Comparison of ENCODE assay signal across 1 cellular context in the genomic region with DNA sequence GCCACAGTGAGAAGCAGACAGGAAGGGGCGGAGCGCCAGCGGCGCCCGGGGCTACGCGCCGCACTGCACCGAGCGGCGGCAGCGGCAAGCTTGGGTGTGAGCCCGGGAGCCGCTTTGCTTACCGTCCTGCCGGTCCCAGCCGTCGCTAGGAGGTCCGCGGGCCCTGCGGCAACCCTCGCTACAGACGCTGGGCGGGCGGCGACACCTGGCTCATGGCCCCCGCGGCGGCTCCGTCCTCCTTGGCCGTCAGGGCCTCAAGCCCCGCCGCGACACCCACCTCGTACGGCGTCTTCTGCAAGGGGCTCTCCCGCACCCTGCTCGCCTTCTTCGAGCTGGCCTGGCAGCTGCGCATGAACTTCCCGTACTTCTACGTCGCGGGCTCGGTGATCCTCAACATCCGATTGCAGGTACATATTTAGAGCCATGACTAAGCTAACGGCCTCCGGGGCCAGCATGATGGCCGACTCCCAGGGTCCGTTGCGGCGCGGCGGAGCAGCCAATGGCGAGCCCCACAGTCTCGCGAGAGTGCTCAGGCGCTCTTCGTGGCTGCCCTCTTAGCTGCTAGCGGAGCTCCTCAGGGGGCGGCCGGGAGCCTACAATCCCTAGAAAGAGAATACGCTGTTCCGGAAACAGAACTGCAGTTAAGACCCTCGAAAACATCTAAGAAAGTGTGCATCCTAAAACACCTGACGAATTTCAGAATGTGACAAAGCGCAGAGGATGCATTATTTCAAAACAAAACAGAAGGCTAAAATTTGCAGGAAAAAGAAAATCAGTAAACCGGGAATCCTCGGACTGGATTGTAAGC.
TF ChIP-seq lines count a peak whose summit lies in the region.

A gene (plus strand): TSS at position 50 of the 808 bp plus-strand sequence. CDS start 163 bp downstream, at position 213.

TF ChIP-seq in HepG2, 621 proteins besides CTCF, POLR2A, EP300 and RAD21 (continued from another document and continues in another):
- TF ChIP-seq RBM39 (IDR thresholded peaks at IDR 0.05; ENCODE audit: low read depth, low read length, poor library complexity, severe bottlenecking) (no peak), GABPB1 (CRISPR knock-in tag; IDR thresholded peaks at IDR 0.05) (peak; percentile 91), ZNF17 (CRISPR knock-in tag; IDR thresholded peaks at IDR 0.05) (no peak), ZNF557 (CRISPR knock-in tag; IDR thresholded peaks at IDR 0.05) (no peak), CHD2 (IDR thresholded peaks at IDR 0.05; ENCODE audit: low read depth, low read length) (peak; percentile 98), SP5 (CRISPR knock-in tag; IDR thresholded peaks at IDR 0.05; ENCODE audit: borderline replicate concordance, low read depth) (peak; percentile 75), KDM4B (CRISPR knock-in tag; IDR thresholded peaks at IDR 0.05) (0 out of 2 replicates have a peak, but pooled peaks have one; percentile 32), NPAS2 (CRISPR knock-in tag; IDR thresholded peaks at IDR 0.05; ENCODE audit: borderline replicate concordance) (no peak), ZSCAN29 (CRISPR knock-in tag; conservative IDR thresholded peaks at IDR 0.05) (no peak), ZKSCAN1 (IDR thresholded peaks at IDR 0.05; ENCODE audit: low read length) (no peak), ZNF329 (CRISPR knock-in tag; IDR thresholded peaks at IDR 0.05; ENCODE audit: low read depth) (no peak), NONO (IDR thresholded peaks at IDR 0.05) (no peak), NONO (CRISPR knock-in tag; conservative IDR thresholded peaks at IDR 0.05) (no peak; the same call in 1 of the 2 replicates), SETDB1 (CRISPR knock-in tag; IDR thresholded peaks at IDR 0.05; ENCODE audit: borderline replicate concordance) (0 out of 2 replicates have a peak, but pooled peaks have one; percentile 8), BRD4 (CRISPR knock-in tag; IDR thresholded peaks at IDR 0.05) (no peak; the same call in 1 of the 2 replicates), JARID2 (CRISPR knock-in tag; IDR thresholded peaks at IDR 0.05; ENCODE audit: insufficient replicate concordance) (peak; percentile 85), RFXANK (CRISPR knock-in tag; IDR thresholded peaks at IDR 0.05) (0 out of 2 replicates have a peak, but pooled peaks have one; percentile 37), POLR2AphosphoS2 (IDR thresholded peaks at IDR 0.05; ENCODE audit: low read depth, low read length) (no peak), SOX5 (CRISPR knock-in tag; IDR thresholded peaks at IDR 0.05; ENCODE audit: borderline replicate concordance) (no peak), SUZ12 (IDR thresholded peaks at IDR 0.05; ENCODE audit: low read depth, low read length) (peak; percentile 32; the same call in 1 of the 2 replicates), ZNF546 (CRISPR knock-in tag; conservative IDR thresholded peaks at IDR 0.05) (no peak), CAMTA2 (CRISPR knock-in tag; IDR thresholded peaks at IDR 0.05; ENCODE audit: borderline replicate concordance) (0 out of 2 replicates have a peak, but pooled peaks have one; percentile 83), NR2F2 (IDR thresholded peaks at IDR 0.05; ENCODE audit: borderline replicate concordance, low read depth) (0 out of 2 replicates have a peak, but pooled peaks have one; percentile 20), ZIK1 (CRISPR knock-in tag; IDR thresholded peaks at IDR 0.05; ENCODE audit: borderline replicate concordance, low read depth) (0 out of 2 replicates have a peak, but pooled peaks have one; percentile 38), DMAP1 (CRISPR knock-in tag; IDR thresholded peaks at IDR 0.05) (peak; percentile 98)
- TF ChIP-seq, protein P1, sequence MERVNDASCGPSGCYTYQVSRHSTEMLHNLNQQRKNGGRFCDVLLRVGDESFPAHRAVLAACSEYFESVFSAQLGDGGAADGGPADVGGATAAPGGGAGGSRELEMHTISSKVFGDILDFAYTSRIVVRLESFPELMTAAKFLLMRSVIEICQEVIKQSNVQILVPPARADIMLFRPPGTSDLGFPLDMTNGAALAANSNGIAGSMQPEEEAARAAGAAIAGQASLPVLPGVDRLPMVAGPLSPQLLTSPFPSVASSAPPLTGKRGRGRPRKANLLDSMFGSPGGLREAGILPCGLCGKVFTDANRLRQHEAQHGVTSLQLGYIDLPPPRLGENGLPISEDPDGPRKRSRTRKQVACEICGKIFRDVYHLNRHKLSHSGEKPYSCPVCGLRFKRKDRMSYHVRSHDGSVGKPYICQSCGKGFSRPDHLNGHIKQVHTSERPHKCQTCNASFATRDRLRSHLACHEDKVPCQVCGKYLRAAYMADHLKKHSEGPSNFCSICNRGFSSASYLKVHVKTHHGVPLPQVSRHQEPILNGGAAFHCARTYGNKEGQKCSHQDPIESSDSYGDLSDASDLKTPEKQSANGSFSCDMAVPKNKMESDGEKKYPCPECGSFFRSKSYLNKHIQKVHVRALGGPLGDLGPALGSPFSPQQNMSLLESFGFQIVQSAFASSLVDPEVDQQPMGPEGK (CRISPR knock-in tag; IDR thresholded peaks at IDR 0.05), result peak; percentile 35; the same call in 1 of the 2 replicates
- TF ChIP-seq, protein P2, sequence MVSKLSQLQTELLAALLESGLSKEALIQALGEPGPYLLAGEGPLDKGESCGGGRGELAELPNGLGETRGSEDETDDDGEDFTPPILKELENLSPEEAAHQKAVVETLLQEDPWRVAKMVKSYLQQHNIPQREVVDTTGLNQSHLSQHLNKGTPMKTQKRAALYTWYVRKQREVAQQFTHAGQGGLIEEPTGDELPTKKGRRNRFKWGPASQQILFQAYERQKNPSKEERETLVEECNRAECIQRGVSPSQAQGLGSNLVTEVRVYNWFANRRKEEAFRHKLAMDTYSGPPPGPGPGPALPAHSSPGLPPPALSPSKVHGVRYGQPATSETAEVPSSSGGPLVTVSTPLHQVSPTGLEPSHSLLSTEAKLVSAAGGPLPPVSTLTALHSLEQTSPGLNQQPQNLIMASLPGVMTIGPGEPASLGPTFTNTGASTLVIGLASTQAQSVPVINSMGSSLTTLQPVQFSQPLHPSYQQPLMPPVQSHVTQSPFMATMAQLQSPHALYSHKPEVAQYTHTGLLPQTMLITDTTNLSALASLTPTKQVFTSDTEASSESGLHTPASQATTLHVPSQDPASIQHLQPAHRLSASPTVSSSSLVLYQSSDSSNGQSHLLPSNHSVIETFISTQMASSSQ (IDR thresholded peaks at IDR 0.05; ENCODE audit: low read depth), result no peak
- TF ChIP-seq, protein P2 (CRISPR knock-in tag; IDR thresholded peaks at IDR 0.05; ENCODE audit: borderline replicate concordance), result peak; percentile 33; the same call in 1 of the 2 replicates
- TF ChIP-seq, protein P3, sequence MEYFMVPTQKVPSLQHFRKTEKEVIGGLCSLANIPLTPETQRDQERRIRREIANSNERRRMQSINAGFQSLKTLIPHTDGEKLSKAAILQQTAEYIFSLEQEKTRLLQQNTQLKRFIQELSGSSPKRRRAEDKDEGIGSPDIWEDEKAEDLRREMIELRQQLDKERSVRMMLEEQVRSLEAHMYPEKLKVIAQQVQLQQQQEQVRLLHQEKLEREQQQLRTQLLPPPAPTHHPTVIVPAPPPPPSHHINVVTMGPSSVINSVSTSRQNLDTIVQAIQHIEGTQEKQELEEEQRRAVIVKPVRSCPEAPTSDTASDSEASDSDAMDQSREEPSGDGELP (IDR thresholded peaks at IDR 0.05; ENCODE audit: borderline replicate concordance, low read depth), result no peak
- TF ChIP-seq, protein P4, sequence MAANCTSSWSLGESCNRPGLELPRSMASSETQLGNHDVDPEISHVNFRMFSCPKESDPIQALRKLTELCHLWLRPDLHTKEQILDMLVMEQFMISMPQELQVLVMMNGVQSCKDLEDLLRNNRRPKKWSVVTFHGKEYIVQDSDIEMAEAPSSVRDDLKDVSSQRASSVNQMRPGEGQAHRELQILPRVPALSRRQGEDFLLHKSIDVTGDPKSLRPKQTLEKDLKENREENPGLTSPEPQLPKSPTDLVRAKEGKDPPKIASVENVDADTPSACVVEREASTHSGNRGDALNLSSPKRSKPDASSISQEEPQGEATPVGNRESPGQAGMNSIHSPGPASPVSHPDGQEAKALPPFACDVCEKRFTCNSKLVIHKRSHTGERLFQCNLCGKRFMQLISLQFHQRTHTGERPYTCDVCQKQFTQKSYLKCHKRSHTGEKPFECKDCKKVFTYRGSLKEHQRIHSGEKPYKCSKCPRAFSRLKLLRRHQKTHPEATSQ (CRISPR knock-in tag; IDR thresholded peaks at IDR 0.05; ENCODE audit: borderline replicate concordance), result peak; percentile 94; the same call in 1 of the 2 replicates
- TF ChIP-seq, protein P5, sequence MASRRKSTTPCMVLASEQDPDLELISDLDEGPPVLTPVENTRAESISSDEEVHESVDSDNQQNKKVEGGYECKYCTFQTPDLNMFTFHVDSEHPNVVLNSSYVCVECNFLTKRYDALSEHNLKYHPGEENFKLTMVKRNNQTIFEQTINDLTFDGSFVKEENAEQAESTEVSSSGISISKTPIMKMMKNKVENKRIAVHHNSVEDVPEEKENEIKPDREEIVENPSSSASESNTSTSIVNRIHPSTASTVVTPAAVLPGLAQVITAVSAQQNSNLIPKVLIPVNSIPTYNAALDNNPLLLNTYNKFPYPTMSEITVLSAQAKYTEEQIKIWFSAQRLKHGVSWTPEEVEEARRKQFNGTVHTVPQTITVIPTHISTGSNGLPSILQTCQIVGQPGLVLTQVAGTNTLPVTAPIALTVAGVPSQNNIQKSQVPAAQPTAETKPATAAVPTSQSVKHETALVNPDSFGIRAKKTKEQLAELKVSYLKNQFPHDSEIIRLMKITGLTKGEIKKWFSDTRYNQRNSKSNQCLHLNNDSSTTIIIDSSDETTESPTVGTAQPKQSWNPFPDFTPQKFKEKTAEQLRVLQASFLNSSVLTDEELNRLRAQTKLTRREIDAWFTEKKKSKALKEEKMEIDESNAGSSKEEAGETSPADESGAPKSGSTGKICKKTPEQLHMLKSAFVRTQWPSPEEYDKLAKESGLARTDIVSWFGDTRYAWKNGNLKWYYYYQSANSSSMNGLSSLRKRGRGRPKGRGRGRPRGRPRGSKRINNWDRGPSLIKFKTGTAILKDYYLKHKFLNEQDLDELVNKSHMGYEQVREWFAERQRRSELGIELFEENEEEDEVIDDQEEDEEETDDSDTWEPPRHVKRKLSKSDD (CRISPR knock-in tag; IDR thresholded peaks at IDR 0.05; ENCODE audit: low read depth), result peak; percentile 74; the same call in 1 of the 2 replicates
- TF ChIP-seq, protein P6, sequence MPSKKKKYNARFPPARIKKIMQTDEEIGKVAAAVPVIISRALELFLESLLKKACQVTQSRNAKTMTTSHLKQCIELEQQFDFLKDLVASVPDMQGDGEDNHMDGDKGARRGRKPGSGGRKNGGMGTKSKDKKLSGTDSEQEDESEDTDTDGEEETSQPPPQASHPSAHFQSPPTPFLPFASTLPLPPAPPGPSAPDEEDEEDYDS (CRISPR knock-in tag; IDR thresholded peaks at IDR 0.05), result peak; percentile 91
- TF ChIP-seq, protein P7, sequence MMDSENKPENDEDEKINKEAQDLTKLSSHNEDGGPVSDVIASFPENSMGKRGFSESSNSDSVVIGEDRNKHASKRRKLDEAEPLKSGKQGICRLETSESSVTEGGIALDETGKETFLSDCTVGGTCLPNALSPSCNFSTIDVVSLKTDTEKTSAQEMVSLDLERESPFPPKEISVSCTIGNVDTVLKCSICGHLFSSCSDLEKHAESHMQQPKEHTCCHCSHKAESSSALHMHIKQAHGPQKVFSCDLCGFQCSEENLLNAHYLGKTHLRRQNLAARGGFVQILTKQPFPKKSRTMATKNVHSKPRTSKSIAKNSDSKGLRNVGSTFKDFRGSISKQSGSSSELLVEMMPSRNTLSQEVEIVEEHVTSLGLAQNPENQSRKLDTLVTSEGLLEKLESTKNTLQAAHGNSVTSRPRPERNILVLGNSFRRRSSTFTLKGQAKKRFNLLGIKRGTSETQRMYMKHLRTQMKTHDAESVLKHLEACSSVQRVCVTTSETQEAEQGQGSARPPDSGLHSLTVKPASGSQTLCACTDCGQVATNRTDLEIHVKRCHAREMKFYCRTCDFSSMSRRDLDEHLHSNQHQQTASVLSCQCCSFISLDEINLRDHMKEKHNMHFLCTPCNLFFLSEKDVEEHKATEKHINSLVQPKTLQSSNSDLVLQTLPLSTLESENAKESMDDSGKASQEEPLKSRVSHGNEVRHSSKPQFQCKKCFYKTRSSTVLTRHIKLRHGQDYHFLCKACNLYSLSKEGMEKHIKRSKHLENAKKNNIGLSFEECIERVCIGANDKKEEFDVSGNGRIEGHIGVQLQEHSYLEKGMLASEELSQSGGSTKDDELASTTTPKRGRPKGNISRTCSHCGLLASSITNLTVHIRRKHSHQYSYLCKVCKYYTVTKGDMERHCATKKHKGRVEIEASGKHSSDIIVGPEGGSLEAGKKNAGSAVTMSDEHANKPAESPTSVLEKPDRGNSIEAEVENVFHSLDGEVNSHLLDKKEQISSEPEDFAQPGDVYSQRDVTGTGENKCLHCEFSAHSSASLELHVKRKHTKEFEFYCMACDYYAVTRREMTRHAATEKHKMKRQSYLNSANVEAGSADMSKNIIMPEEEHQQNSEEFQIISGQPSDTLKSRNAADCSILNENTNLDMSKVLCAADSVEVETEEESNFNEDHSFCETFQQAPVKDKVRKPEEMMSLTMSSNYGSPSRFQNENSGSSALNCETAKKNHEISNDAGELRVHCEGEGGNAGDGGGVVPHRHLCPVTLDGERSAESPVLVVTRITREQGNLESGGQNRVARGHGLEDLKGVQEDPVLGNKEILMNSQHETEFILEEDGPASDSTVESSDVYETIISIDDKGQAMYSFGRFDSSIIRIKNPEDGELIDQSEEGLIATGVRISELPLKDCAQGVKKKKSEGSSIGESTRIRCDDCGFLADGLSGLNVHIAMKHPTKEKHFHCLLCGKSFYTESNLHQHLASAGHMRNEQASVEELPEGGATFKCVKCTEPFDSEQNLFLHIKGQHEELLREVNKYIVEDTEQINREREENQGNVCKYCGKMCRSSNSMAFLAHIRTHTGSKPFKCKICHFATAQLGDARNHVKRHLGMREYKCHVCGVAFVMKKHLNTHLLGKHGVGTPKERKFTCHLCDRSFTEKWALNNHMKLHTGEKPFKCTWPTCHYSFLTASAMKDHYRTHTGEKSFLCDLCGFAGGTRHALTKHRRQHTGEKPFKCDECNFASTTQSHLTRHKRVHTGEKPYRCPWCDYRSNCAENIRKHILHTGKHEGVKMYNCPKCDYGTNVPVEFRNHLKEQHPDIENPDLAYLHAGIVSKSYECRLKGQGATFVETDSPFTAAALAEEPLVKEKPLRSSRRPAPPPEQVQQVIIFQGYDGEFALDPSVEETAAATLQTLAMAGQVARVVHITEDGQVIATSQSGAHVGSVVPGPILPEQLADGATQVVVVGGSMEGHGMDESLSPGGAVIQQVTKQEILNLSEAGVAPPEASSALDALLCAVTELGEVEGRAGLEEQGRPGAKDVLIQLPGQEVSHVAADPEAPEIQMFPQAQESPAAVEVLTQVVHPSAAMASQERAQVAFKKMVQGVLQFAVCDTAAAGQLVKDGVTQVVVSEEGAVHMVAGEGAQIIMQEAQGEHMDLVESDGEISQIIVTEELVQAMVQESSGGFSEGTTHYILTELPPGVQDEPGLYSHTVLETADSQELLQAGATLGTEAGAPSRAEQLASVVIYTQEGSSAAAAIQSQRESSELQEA (CRISPR knock-in tag; IDR thresholded peaks at IDR 0.05; ENCODE audit: not compliant biosample characterization), result peak; percentile 70
